8 cellular contexts compared by ENCODE assay signal in genomic region chr4:338759-339097, GRCh38. TPM values are rescaled to one million over a fixed set of nuclear protein-coding genes. Genes with fewer than 3 reads are reported as not detected.
A peak's percentile ranks its signal among the peaks of the same experiment; 100 is the strongest.
DNase-seq lines count a peak whose midpoint lies in the region; ATAC-seq and TF ChIP-seq lines count a peak whose summit lies in the region.

No MANE protein-coding gene starts in this region.

- H3K27ac ChIP-seq in A673 (ENCODE audit: low read depth, low read length, poor library complexity, severe bottlenecking) (peak overlapping the region; percentile 91), HUES6 (ENCODE audit: low read depth, low read length) (no peak overlapping the region), muscle layer of duodenum (ENCODE audit: low read length) (no peak overlapping the region)

- no peak for ATAC-seq in HG03460 (IDR thresholded peaks at IDR 0.05; ENCODE audit: unreplicated experiment)
- no peak for ATAC-seq in HG03280 (IDR thresholded peaks at IDR 0.05; ENCODE audit: unreplicated experiment)

- peaks cover 5% of the 10 kb centered on the region for H3K4me1 ChIP-seq in A673 (ENCODE audit: insufficient read depth, low read length, poor library complexity, severe bottlenecking)
- H3K4me1 ChIP-seq in HUES6 (ENCODE audit: control insufficient read depth, insufficient read depth, low read length), result no peaks in the 10 kb centered on the region
- H3K4me1 ChIP-seq in muscle layer of duodenum (ENCODE audit: control insufficient read depth in 1 of 2, insufficient read depth in 2 of 2, low read length in 2 of 2), result peaks cover 3 to 18% of the 10 kb centered on the region in 2 donors

- peaks cover 38% of the 10 kb centered on the region for H3K36me3 ChIP-seq in A673 (ENCODE audit: insufficient read depth, low read length, poor library complexity, severe bottlenecking)
- H3K36me3 ChIP-seq in HUES6 (ENCODE audit: control insufficient read depth, insufficient read depth, low read length), result peaks cover 34% of the 10 kb centered on the region
- H3K36me3 ChIP-seq in muscle layer of duodenum (ENCODE audit: control insufficient read depth in 1 of 2, insufficient read depth in 2 of 2, low read length in 2 of 2), result peaks cover under 1% of the 10 kb centered on the region in 2 donors

- intact Hi-C loops in A673 (cut with micrococcal nuclease; ENCODE audit: unreplicated experiment), result no loop called here

- no TSS peak for BruUV-seq in A673 (replicated peaks; lab: Mats Ljungman, UMichigan)

- CTCF ChIA-PET in A673 (lab: Charles Lee), result no interaction called here

- H3K27me3 ChIP-seq in A673 (replicated peaks; ENCODE audit: insufficient read depth, low read depth, low read length, poor library complexity) (no peaks in the 10 kb centered on the region), HUES6 (ENCODE audit: control insufficient read depth, insufficient read depth, low read length) (peaks cover 19% of the 10 kb centered on the region), muscle layer of duodenum (ENCODE audit: low read depth, low read length) (no peaks in the 10 kb centered on the region)

- H3K9ac ChIP-seq in HUES6 (ENCODE audit: low read length), result peak overlapping the region; percentile 92

- H3K9me3 ChIP-seq in A673 (ENCODE audit: low read depth, low read length, poor library complexity, severe bottlenecking) (peaks cover 29% of the 10 kb centered on the region), HUES6 (ENCODE audit: control insufficient read depth, insufficient read depth, low read depth, low read length) (peaks cover 24% of the 10 kb centered on the region; the same call in 1 of the 2 replicates), muscle layer of duodenum (ENCODE audit: control insufficient read depth in 1 of 2, low read length in 2 of 2) (peaks cover 0 to 18% of the 10 kb centered on the region in 2 donors)

- H3K4me3 ChIP-seq in A673 (ENCODE audit: low read depth, low read length, poor library complexity, severe bottlenecking), result peak overlapping the region; percentile 91
- H3K4me3 ChIP-seq in HUES6 (ENCODE audit: low read depth, low read length), result peak overlapping the region; percentile 75
- H3K4me3 ChIP-seq in choroid plexus epithelial cell (ENCODE audit: low read depth, low read length), result peak overlapping the region; percentile 85
- H3K4me3 ChIP-seq in muscle layer of duodenum (ENCODE audit: low read depth in 1 of 2, low read length in 2 of 2), result peak overlapping the region; percentile 83 to 92

- DNase-seq in A673 (ENCODE audit: low spot score), result no peak
- peak; percentile 14 for DNase-seq in choroid plexus epithelial cell (ENCODE audit: low read depth)
- no peak for DNase-seq in SW480 (ENCODE audit: low spot score)
- no peak for DNase-seq in occipital lobe (lab: John Stamatoyannopoulos, UW)

- TF ChIP-seq CTCF in A673 (conservative IDR thresholded peaks at IDR 0.05; ENCODE audit: low read depth, low read length) (no peak), choroid plexus epithelial cell (conservative IDR thresholded peaks at IDR 0.05; ENCODE audit: low read depth, low read length) (no peak)

- POLR2A ChIA-PET in A673 (lab: Charles Lee; ENCODE audit: low non-redundant PET), result interaction anchor here (0.5 kb wide), 1 partner anchor 899 kb away, joined by 9 read pairs; no protein-coding TSS in a partner anchor

RNA-seq across cellular contexts. Expression of gene ZNF141, which starts 1.1 kb away (rescaled TPM):
- total RNA-seq in A673 (2021) (26.9 and 27.7 TPM in 2 replicates), occipital lobe (80.8 TPM)

RNA-seq across cellular contexts. Expression of gene ZNF732, which starts 33.5 kb away (rescaled TPM):
- total RNA-seq in A673 (2021) (not detected in 2 replicates), occipital lobe (1.4 TPM)
